1 cellular context compared by ENCODE assay signal in the genomic region with DNA sequence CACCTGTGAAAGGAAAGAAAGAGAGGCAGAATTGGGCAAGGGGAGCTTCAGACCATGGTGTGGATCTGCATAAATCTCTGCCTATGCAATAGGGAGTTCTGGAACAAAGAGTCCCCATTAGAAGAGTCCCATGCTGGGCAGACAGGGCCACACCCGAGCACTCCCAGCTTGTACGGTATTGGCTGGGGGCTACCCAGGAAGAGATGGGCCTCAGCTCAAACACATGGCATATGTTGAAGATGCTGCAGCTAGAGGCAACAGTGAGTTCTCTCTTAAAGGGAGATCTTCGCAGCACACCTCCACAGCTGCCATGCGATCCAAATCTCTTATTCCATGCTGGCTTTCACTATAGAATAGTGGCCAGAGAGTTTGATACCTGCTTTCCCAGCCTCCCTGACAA.
TF ChIP-seq lines count a peak whose summit lies in the region.

No MANE protein-coding gene starts in this region.

TF ChIP-seq in GM23338, 12 proteins besides CTCF, POLR2A, EP300 and RAD21:
- TF ChIP-seq, protein P1, sequence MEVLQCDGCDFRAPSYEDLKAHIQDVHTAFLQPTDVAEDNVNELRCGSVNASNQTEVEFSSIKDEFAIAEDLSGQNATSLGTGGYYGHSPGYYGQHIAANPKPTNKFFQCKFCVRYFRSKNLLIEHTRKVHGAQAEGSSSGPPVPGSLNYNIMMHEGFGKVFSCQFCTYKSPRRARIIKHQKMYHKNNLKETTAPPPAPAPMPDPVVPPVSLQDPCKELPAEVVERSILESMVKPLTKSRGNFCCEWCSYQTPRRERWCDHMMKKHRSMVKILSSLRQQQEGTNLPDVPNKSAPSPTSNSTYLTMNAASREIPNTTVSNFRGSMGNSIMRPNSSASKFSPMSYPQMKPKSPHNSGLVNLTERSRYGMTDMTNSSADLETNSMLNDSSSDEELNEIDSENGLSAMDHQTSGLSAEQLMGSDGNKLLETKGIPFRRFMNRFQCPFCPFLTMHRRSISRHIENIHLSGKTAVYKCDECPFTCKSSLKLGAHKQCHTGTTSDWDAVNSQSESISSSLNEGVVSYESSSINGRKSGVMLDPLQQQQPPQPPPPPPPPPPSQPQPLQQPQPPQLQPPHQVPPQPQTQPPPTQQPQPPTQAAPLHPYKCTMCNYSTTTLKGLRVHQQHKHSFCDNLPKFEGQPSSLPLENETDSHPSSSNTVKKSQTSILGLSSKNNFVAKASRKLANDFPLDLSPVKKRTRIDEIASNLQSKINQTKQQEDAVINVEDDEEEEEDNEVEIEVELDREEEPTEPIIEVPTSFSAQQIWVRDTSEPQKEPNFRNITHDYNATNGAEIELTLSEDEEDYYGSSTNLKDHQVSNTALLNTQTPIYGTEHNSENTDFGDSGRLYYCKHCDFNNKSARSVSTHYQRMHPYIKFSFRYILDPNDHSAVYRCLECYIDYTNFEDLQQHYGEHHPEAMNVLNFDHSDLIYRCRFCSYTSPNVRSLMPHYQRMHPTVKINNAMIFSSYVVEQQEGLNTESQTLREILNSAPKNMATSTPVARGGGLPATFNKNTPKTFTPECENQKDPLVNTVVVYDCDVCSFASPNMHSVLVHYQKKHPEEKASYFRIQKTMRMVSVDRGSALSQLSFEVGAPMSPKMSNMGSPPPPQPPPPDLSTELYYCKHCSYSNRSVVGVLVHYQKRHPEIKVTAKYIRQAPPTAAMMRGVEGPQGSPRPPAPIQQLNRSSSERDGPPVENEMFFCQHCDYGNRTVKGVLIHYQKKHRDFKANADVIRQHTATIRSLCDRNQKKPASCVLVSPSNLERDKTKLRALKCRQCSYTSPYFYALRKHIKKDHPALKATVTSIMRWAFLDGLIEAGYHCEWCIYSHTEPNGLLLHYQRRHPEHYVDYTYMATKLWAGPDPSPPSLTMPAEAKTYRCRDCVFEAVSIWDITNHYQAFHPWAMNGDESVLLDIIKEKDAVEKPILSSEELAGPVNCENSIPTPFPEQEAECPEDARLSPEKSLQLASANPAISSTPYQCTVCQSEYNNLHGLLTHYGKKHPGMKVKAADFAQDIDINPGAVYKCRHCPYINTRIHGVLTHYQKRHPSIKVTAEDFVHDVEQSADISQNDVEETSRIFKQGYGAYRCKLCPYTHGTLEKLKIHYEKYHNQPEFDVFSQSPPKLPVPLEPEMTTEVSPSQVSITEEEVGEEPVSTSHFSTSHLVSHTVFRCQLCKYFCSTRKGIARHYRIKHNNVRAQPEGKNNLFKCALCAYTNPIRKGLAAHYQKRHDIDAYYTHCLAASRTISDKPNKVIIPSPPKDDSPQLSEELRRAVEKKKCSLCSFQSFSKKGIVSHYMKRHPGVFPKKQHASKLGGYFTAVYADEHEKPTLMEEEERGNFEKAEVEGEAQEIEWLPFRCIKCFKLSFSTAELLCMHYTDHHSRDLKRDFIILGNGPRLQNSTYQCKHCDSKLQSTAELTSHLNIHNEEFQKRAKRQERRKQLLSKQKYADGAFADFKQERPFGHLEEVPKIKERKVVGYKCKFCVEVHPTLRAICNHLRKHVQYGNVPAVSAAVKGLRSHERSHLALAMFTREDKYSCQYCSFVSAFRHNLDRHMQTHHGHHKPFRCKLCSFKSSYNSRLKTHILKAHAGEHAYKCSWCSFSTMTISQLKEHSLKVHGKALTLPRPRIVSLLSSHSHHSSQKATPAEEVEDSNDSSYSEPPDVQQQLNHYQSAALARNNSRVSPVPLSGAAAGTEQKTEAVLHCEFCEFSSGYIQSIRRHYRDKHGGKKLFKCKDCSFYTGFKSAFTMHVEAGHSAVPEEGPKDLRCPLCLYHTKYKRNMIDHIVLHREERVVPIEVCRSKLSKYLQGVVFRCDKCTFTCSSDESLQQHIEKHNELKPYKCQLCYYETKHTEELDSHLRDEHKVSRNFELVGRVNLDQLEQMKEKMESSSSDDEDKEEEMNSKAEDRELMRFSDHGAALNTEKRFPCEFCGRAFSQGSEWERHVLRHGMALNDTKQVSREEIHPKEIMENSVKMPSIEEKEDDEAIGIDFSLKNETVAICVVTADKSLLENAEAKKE (CRISPR knock-in tag; IDR thresholded peaks at IDR 0.05): no peak
- TF ChIP-seq CREB1 (CRISPR knock-in tag; IDR thresholded peaks at IDR 0.05; ENCODE audit: low read depth) (no peak), JUNB (IDR thresholded peaks at IDR 0.05; ENCODE audit: unreplicated experiment) (no peak), NANOG (IDR thresholded peaks at IDR 0.05; ENCODE audit: borderline replicate concordance) (no peak), ZNF331 (CRISPR knock-in tag; IDR thresholded peaks at IDR 0.05; ENCODE audit: low read depth) (no peak), EZH2 (IDR thresholded peaks at IDR 0.05; ENCODE audit: low read depth, unreplicated experiment) (no peak), POLR2AphosphoS5 (IDR thresholded peaks at IDR 0.05; ENCODE audit: low read depth) (no peak), STAT1 (IDR thresholded peaks at IDR 0.05; ENCODE audit: unreplicated experiment) (no peak), ZNF114 (CRISPR knock-in tag; IDR thresholded peaks at IDR 0.05) (no peak), EZH2phosphoT487 (IDR thresholded peaks at IDR 0.05; ENCODE audit: unreplicated experiment) (no peak)
- TF ChIP-seq, protein P2, sequence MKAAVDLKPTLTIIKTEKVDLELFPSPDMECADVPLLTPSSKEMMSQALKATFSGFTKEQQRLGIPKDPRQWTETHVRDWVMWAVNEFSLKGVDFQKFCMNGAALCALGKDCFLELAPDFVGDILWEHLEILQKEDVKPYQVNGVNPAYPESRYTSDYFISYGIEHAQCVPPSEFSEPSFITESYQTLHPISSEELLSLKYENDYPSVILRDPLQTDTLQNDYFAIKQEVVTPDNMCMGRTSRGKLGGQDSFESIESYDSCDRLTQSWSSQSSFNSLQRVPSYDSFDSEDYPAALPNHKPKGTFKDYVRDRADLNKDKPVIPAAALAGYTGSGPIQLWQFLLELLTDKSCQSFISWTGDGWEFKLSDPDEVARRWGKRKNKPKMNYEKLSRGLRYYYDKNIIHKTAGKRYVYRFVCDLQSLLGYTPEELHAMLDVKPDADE (IDR thresholded peaks at IDR 0.05): no peak
- TF ChIP-seq, protein P3, sequence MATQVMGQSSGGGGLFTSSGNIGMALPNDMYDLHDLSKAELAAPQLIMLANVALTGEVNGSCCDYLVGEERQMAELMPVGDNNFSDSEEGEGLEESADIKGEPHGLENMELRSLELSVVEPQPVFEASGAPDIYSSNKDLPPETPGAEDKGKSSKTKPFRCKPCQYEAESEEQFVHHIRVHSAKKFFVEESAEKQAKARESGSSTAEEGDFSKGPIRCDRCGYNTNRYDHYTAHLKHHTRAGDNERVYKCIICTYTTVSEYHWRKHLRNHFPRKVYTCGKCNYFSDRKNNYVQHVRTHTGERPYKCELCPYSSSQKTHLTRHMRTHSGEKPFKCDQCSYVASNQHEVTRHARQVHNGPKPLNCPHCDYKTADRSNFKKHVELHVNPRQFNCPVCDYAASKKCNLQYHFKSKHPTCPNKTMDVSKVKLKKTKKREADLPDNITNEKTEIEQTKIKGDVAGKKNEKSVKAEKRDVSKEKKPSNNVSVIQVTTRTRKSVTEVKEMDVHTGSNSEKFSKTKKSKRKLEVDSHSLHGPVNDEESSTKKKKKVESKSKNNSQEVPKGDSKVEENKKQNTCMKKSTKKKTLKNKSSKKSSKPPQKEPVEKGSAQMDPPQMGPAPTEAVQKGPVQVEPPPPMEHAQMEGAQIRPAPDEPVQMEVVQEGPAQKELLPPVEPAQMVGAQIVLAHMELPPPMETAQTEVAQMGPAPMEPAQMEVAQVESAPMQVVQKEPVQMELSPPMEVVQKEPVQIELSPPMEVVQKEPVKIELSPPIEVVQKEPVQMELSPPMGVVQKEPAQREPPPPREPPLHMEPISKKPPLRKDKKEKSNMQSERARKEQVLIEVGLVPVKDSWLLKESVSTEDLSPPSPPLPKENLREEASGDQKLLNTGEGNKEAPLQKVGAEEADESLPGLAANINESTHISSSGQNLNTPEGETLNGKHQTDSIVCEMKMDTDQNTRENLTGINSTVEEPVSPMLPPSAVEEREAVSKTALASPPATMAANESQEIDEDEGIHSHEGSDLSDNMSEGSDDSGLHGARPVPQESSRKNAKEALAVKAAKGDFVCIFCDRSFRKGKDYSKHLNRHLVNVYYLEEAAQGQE (IDR thresholded peaks at IDR 0.05; ENCODE audit: unreplicated experiment): no peak
